In genomic region chr12:118581396-118581795, GRCh38 we compare ENCODE assay signal across 7 cellular contexts.
"Had no signal": no experiment of that assay in that cellular context is flagged by ENCODE, and none has a peak within 500 bp of the region (broad histone marks: within the 10 kb centered on the region; RNA-seq: fewer than 3 reads in every experiment).

No MANE protein-coding gene starts in this region.

- H3K27ac Mint-ChIP-seq: HFFc6 had no signal

- ATAC-seq: HCT116, K562 had no signal

- DNase-seq: GOT3, H7, HFFc6, IMR-90, KG1 had no signal

- H3K4me3 Mint-ChIP-seq: HFFc6 had no signal
